18 cellular contexts compared by ENCODE assay signal in the genomic region with DNA sequence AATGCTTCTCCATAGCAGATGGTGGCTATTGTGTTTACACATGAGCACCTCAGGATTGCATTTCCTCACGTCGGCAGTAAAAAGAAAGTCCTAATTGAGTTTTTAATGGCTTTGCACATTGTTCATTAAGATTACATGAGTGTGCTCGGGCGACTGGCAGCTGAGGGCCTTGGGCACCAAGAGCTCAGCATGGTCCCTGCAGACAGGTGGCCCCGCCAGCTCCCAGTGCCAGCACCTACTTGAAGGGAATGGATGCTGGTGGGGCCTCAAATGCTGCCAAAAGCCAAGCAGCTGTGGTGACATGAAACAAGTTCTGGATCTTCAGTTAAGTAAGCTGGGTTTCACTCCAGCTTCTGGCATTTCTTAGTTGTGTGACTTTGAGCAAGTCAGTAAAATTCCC.
"Had no signal": no experiment of that assay in that cellular context is flagged by ENCODE, and none has a peak within 500 bp of the region (broad histone marks: within the 10 kb centered on the region; RNA-seq: fewer than 3 reads in every experiment).

No MANE protein-coding gene starts in this region.

- H3K4me1 ChIP-seq: gastrocnemius medialis, heart left ventricle, lower lobe of right lung, prostate gland, right lobe of liver, suprapubic skin had no signal

- H3K27ac ChIP-seq: dorsolateral prefrontal cortex, gastrocnemius medialis, heart left ventricle, lower lobe of right lung, prostate gland, right lobe of liver, suprapubic skin had no signal

- H3K9me3 ChIP-seq: gastrocnemius medialis, heart left ventricle, lower lobe of right lung, prostate gland, right lobe of liver, suprapubic skin had no signal

- H3K4me3 ChIP-seq: dorsolateral prefrontal cortex, gastrocnemius medialis, heart left ventricle, lower lobe of right lung, prostate gland, right lobe of liver, suprapubic skin had no signal

- DNase-seq: activated B cell treated with CpG ODN at 0.5 μM for 24 hours; activated CD4-positive, alpha-beta T cell treated with anti-CD3 and anti-CD28 coated beads, Interleukin-2, amount 10 ng/mL, durations not matched to agents 24 days and 14 days; activated CD8-positive, alpha-beta memory T cell treated with anti-CD3 and anti-CD28 coated beads, Interleukin-2, amount 50 U/mL, for 4 hours; activated CD8-positive, alpha-beta T cell treated with anti-CD3 and anti-CD28 coated beads, Interleukin-2, amount 10 ng/mL, durations not matched to agents 7 days and 5 days; activated effector memory CD4-positive, alpha-beta T cell treated with anti-CD3 and anti-CD28 coated beads, Interleukin-2, amount 50 U/mL, for 16 hours; activated T-cell treated with anti-CD3 and anti-CD28 coated beads, Interleukin-2, amount 50 U/mL, for 48 hours; amniotic stem cell; dorsolateral prefrontal cortex; endodermal cell; gastrocnemius medialis; heart left ventricle; left cardiac atrium; lower lobe of right lung; right lobe of liver; trophoblast cell had no signal

- ATAC-seq: activated CD8-positive, alpha-beta T cell treated with anti-CD3 and anti-CD28 coated beads, Interleukin-2, amount 10 ng/mL, durations not matched to agents 7 days and 5 days; activated naive CD4-positive, alpha-beta T cell treated with anti-CD3 and anti-CD28 coated beads, Interleukin-2, amount 50 U/mL, for 72 hours; gastrocnemius medialis; heart left ventricle; left cardiac atrium; lower lobe of right lung; right lobe of liver had no signal

- H3K36me3 ChIP-seq: gastrocnemius medialis, heart left ventricle, lower lobe of right lung, prostate gland, right lobe of liver, suprapubic skin had no signal
